ENCODE assay signal across 28 cellular contexts in genomic region chr1:212118872-212119260, GRCh38.
DNase-seq lines count a peak whose midpoint lies in the region; ATAC-seq and TF ChIP-seq lines count a peak whose summit lies in the region.
"Had no signal": no experiment of that assay in that cellular context is flagged by ENCODE, and none has a peak within 500 bp of the region (broad histone marks: within the 10 kb centered on the region; RNA-seq: fewer than 3 reads in every experiment).

No MANE protein-coding gene starts in this region.

- H4K8ac ChIP-seq in mesenchymal stem cell (ENCODE audit: low read length), result no peak overlapping the region

- H3K18ac ChIP-seq in mesenchymal stem cell (ENCODE audit: low read depth in 1 of 2, low read length in 2 of 2), result no peak overlapping the region

- no peaks in the 10 kb centered on the region for H3K27me3 Mint-ChIP-seq in activated CD4-positive, alpha-beta T cell treated with anti-CD3 and anti-CD28 coated beads, Interleukin-2, amount 10 ng/mL, durations not matched to agents 7 days and 5 days
- no peaks in the 10 kb centered on the region for H3K27me3 Mint-ChIP-seq in WTC11 (ENCODE audit: low read depth)
- H3K27me3 Mint-ChIP-seq: activated B cell treated with CpG ODN at 0.5 μM for 24 hours had no signal

- H3K27ac ChIP-seq in mesenchymal stem cell (ENCODE audit: low read length, poor library complexity, severe bottlenecking), result no peak overlapping the region
- H3K27ac ChIP-seq: Peyer's patch, prostate gland, skin epidermis, suprapubic skin had no signal

- no peak for DNase-seq in activated CD4-positive, alpha-beta T cell treated with anti-CD3 and anti-CD28 coated beads, Interleukin-2, amount 10 ng/mL, durations not matched to agents 7 days and 5 days
- DNase-seq in activated CD4-positive, alpha-beta T cell treated with anti-CD3 and anti-CD28 coated beads for 1 hour, result no peak
- no peak for DNase-seq in WTC11 (ENCODE audit: low spot score)
- DNase-seq in mesenchymal stem cell, result no peak
- no peak for DNase-seq in T-helper 9 cell
- DNase-seq in COR-L47 (lab: John Stamatoyannopoulos, UW), result no peak
- DNase-seq in dermis blood vessel endothelial cell, result no peak
- DNase-seq: activated B cell treated with CpG ODN at 0.5 μM for 24 hours; activated CD8-positive, alpha-beta memory T cell treated with anti-CD3 and anti-CD28 coated beads for 24 hours; activated naive CD4-positive, alpha-beta T cell treated with Interleukin-2 at 50 U/mL for 16 hours; activated T-cell treated with anti-CD3 and anti-CD28 coated beads, Interleukin-2, amount 50 U/mL, for 4 hours; AML-193; amniotic stem cell; cortex of kidney; DMS53; GDM1; H7; NCI-H1092; NCI-H187 treated with DMSO at 0.1 percent for 48 hours; NCI-H524 treated with DMSO at 0.1 percent for 48 hours; NK-92 treated with Interleukin-12 subunit alpha and Interleukin-12 subunit beta, amount 100 ng/mL, for 24 hours; Peyer's patch had no signal

- peaks cover 7% of the 10 kb centered on the region for H3K4me1 Mint-ChIP-seq in activated CD4-positive, alpha-beta T cell treated with anti-CD3 and anti-CD28 coated beads, Interleukin-2, amount 10 ng/mL, durations not matched to agents 7 days and 5 days
- H3K4me1 Mint-ChIP-seq in WTC11, result peaks cover 3% of the 10 kb centered on the region; the same call in 1 of the 2 replicates

- CTCF ChIA-PET in activated CD4-positive, alpha-beta T cell treated with anti-CD3 and anti-CD28 coated beads, Interleukin-2, amount 10 ng/mL, durations not matched to agents 7 days and 5 days (lab: Charles Lee), result interaction anchor here (0.6 to 1.4 kb wide), 7 partner anchors 13 to 25 kb away, joined by 3 to 4 read pairs (median 3); no protein-coding TSS in a partner anchor
- CTCF ChIA-PET in WTC11 (lab: Charles Lee), result interaction anchor here (1.2 kb wide), 1 partner anchor 172 kb away, joined by 3 read pairs; no protein-coding TSS in a partner anchor

- H3K9me3 ChIP-seq in mesenchymal stem cell (ENCODE audit: control insufficient read depth, low read length), result no peaks in the 10 kb centered on the region
- H3K9me3 ChIP-seq: Peyer's patch, prostate gland, suprapubic skin had no signal

- no peak overlapping the region for H2BK5ac ChIP-seq in mesenchymal stem cell (ENCODE audit: low read depth, low read length, poor library complexity, severe bottlenecking)

- ATAC-seq in GM18867 (IDR thresholded peaks at IDR 0.05; ENCODE audit: unreplicated experiment), result peak; percentile 61
- no peak for ATAC-seq in WTC11
- ATAC-seq: activated T-cell treated with anti-CD3 and anti-CD28 coated beads, Interleukin-2, amount 50 U/mL, for 4 hours had no signal

- H2BK12ac ChIP-seq in mesenchymal stem cell (ENCODE audit: low read length in 2 of 2), result no peak overlapping the region

- H2BK15ac ChIP-seq in mesenchymal stem cell (ENCODE audit: low read depth, poor library complexity, severe bottlenecking), result no peak overlapping the region

- H3K27ac Mint-ChIP-seq in activated CD4-positive, alpha-beta T cell treated with anti-CD3 and anti-CD28 coated beads, Interleukin-2, amount 10 ng/mL, durations not matched to agents 7 days and 5 days, result peak overlapping the region; percentile 65
- H3K27ac Mint-ChIP-seq in WTC11, result peak overlapping the region; percentile 48; the same call in 1 of the 2 replicates
- H3K27ac Mint-ChIP-seq: activated B cell treated with CpG ODN at 0.5 μM for 24 hours; T-helper 1 cell treated with Interleukin-12 subunit alpha and Interleukin-12 subunit beta and Interleukin-4 antibody, amounts not matched to agents 30 μg/mL and 1 μg/mL, for 36 hours had no signal

- H2AFZ ChIP-seq in mesenchymal stem cell (ENCODE audit: low read depth, low read length), result no peak overlapping the region

- H3K36me3 Mint-ChIP-seq in activated CD4-positive, alpha-beta T cell treated with anti-CD3 and anti-CD28 coated beads, Interleukin-2, amount 10 ng/mL, durations not matched to agents 7 days and 5 days (ENCODE audit: low read depth), result peaks cover 23% of the 10 kb centered on the region
- no peaks in the 10 kb centered on the region for H3K36me3 Mint-ChIP-seq in WTC11

- H3K9ac ChIP-seq in mesenchymal stem cell (ENCODE audit: low read length), result no peak overlapping the region

- H2BK120ac ChIP-seq in mesenchymal stem cell (ENCODE audit: low read depth, low read length), result no peak overlapping the region

- H3K4me2 ChIP-seq in mesenchymal stem cell (ENCODE audit: low read length, poor library complexity, severe bottlenecking), result no peak overlapping the region

- H3K4me3 ChIP-seq in mesenchymal stem cell (ENCODE audit: insufficient read depth in 1 of 2, low read depth in 1 of 2, low read length in 2 of 2), result no peak overlapping the region
- H3K4me3 ChIP-seq: lung, Peyer's patch, prostate gland, skin epidermis, suprapubic skin had no signal

- H4K91ac ChIP-seq in mesenchymal stem cell (ENCODE audit: low read length), result no peak overlapping the region

- no peak overlapping the region for H3K4me3 Mint-ChIP-seq in activated CD4-positive, alpha-beta T cell treated with anti-CD3 and anti-CD28 coated beads, Interleukin-2, amount 10 ng/mL, durations not matched to agents 7 days and 5 days
- H3K4me3 Mint-ChIP-seq in WTC11, result no peak overlapping the region
- H3K4me3 Mint-ChIP-seq: activated B cell treated with CpG ODN at 0.5 μM for 24 hours; activated T-cell treated with anti-CD3 and anti-CD28 coated beads, Interleukin-2, amount 50 U/mL, for 4 hours; T-helper 1 cell treated with Interleukin-12 subunit alpha and Interleukin-12 subunit beta and Interleukin-4 antibody, amounts not matched to agents 30 μg/mL and 1 μg/mL, for 36 hours had no signal

- peak overlapping the region; percentile 30 for H2AK5ac ChIP-seq in mesenchymal stem cell (ENCODE audit: low read length, severe bottlenecking)

- WGBS in mesenchymal stem cell, result 89% methylated on average over 2 of the region's 2 CpGs

- no peak overlapping the region for H3K4ac ChIP-seq in mesenchymal stem cell (ENCODE audit: low read depth in 1 of 2, low read length in 2 of 2)

- H3K36me3 ChIP-seq in mesenchymal stem cell (ENCODE audit: control insufficient read depth in 1 of 2, insufficient read depth in 2 of 2, low read depth in 1 of 2, low read length in 2 of 2), result no peaks in the 10 kb centered on the region
- H3K36me3 ChIP-seq: Peyer's patch, prostate gland, suprapubic skin had no signal

- H3K4me1 ChIP-seq in mesenchymal stem cell (ENCODE audit: control insufficient read depth, insufficient read depth, low read depth, low read length), result peaks cover 8% of the 10 kb centered on the region
- H3K4me1 ChIP-seq: Peyer's patch, prostate gland had no signal

- peak overlapping the region in 1 of 2 experiments; percentile 28 for H3K14ac ChIP-seq in mesenchymal stem cell (ENCODE audit: low read length in 2 of 2)

- no peaks in the 10 kb centered on the region for H3K9me3 Mint-ChIP-seq in activated CD4-positive, alpha-beta T cell treated with anti-CD3 and anti-CD28 coated beads, Interleukin-2, amount 10 ng/mL, durations not matched to agents 7 days and 5 days
- no peaks in the 10 kb centered on the region for H3K9me3 Mint-ChIP-seq in WTC11
- H3K9me3 Mint-ChIP-seq: activated B cell treated with CpG ODN at 0.5 μM for 24 hours; activated T-cell treated with anti-CD3 and anti-CD28 coated beads, Interleukin-2, amount 50 U/mL, for 4 hours; T-helper 1 cell treated with Interleukin-12 subunit alpha and Interleukin-12 subunit beta and Interleukin-4 antibody, amounts not matched to agents 30 μg/mL and 1 μg/mL, for 36 hours had no signal

- POLR2A ChIA-PET in activated CD4-positive, alpha-beta T cell treated with anti-CD3 and anti-CD28 coated beads, Interleukin-2, amount 10 ng/mL, durations not matched to agents 7 days and 5 days (lab: Charles Lee), result no interaction called here
- POLR2A ChIA-PET in WTC11 (lab: Charles Lee), result no interaction called here

- H3K23ac ChIP-seq in mesenchymal stem cell (ENCODE audit: low read length in 2 of 2), result no peak overlapping the region

- H3K79me1 ChIP-seq in mesenchymal stem cell (replicated peaks; ENCODE audit: low read length, poor library complexity, severe bottlenecking), result no peaks in the 10 kb centered on the region

- H3K27me3 ChIP-seq in mesenchymal stem cell (ENCODE audit: control insufficient read depth in 1 of 2, insufficient read depth in 1 of 2, low read length in 2 of 2), result no peaks in the 10 kb centered on the region
- H3K27me3 ChIP-seq: Peyer's patch, suprapubic skin had no signal

- TF ChIP-seq CTCF in WTC11 (IDR thresholded peaks at IDR 0.05), result no peak

TF ChIP-seq in WTC11, 78 proteins besides CTCF, POLR2A, EP300 and RAD21 (continues in another document):
- TF ChIP-seq ESRRA (CRISPR knock-in tag; IDR thresholded peaks at IDR 0.05; ENCODE audit: borderline replicate concordance), result no peak
- TF ChIP-seq, protein P1, sequence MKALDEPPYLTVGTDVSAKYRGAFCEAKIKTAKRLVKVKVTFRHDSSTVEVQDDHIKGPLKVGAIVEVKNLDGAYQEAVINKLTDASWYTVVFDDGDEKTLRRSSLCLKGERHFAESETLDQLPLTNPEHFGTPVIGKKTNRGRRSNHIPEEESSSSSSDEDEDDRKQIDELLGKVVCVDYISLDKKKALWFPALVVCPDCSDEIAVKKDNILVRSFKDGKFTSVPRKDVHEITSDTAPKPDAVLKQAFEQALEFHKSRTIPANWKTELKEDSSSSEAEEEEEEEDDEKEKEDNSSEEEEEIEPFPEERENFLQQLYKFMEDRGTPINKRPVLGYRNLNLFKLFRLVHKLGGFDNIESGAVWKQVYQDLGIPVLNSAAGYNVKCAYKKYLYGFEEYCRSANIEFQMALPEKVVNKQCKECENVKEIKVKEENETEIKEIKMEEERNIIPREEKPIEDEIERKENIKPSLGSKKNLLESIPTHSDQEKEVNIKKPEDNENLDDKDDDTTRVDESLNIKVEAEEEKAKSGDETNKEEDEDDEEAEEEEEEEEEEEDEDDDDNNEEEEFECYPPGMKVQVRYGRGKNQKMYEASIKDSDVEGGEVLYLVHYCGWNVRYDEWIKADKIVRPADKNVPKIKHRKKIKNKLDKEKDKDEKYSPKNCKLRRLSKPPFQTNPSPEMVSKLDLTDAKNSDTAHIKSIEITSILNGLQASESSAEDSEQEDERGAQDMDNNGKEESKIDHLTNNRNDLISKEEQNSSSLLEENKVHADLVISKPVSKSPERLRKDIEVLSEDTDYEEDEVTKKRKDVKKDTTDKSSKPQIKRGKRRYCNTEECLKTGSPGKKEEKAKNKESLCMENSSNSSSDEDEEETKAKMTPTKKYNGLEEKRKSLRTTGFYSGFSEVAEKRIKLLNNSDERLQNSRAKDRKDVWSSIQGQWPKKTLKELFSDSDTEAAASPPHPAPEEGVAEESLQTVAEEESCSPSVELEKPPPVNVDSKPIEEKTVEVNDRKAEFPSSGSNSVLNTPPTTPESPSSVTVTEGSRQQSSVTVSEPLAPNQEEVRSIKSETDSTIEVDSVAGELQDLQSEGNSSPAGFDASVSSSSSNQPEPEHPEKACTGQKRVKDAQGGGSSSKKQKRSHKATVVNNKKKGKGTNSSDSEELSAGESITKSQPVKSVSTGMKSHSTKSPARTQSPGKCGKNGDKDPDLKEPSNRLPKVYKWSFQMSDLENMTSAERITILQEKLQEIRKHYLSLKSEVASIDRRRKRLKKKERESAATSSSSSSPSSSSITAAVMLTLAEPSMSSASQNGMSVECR (CRISPR knock-in tag; IDR thresholded peaks at IDR 0.05; ENCODE audit: borderline replicate concordance), result no peak
